Comparison of ENCODE assay signal across 26 cellular contexts in genomic region chr18:41009926-41010325, GRCh38.
"Had no signal": no experiment of that assay in that cellular context is flagged by ENCODE, and none has a peak within 500 bp of the region (broad histone marks: within the 10 kb centered on the region; RNA-seq: fewer than 3 reads in every experiment).

No MANE protein-coding gene starts in this region.

- H3K36me3 ChIP-seq: ascending aorta, cardiac muscle cell, colonic mucosa, SJCRH30 had no signal

- H3K9me3 ChIP-seq: ascending aorta, colonic mucosa, SJCRH30 had no signal

- H3K4me1 ChIP-seq: ascending aorta, colonic mucosa, SJCRH30 had no signal

- H3K27ac ChIP-seq: ascending aorta, cardiac muscle cell, colonic mucosa, PC-9, SJCRH30, SK-N-MC had no signal

- H2AFZ ChIP-seq: PC-9 had no signal

- H3K4me3 ChIP-seq: ascending aorta, cardiac muscle cell, colonic mucosa, PC-9, SJCRH30, SK-N-MC had no signal

- H3K4me2 ChIP-seq: PC-9 had no signal

- DNase-seq: activated CD4-positive, alpha-beta T cell treated with anti-CD3 and anti-CD28 coated beads for 36 hours; activated CD4-positive, alpha-beta T cell treated with anti-CD3 and anti-CD28 coated beads, Interleukin-2, amount 10 ng/mL, durations not matched to agents 7 days and 5 days; activated CD4-positive, alpha-beta T cell treated with anti-CD3 and anti-CD28 coated beads, Interleukin-2, amount 50 U/mL, for 48 hours; activated CD8-positive, alpha-beta T cell treated with anti-CD3 and anti-CD28 coated beads, Interleukin-2, amount 10 ng/mL, durations not matched to agents 7 days and 5 days; activated gamma-delta T cell; activated naive CD4-positive, alpha-beta T cell treated with Interleukin-2 at 50 U/mL for 16 hours; activated naive CD8-positive, alpha-beta T cell treated with anti-CD3 and anti-CD28 coated beads, Interleukin-2, amount 10 ng/mL, durations not matched to agents 7 days and 5 days; activated T-cell treated with anti-CD3 and anti-CD28 coated beads, Interleukin-2, amount 50 U/mL, for 24 hours; amygdala; colonic mucosa; Karpas-422; NCI-H1048; NCI-H146; NCI-H187 treated with DMSO at 0.1 percent for 48 hours; NCI-H2081; NCI-H345; NCI-H524 treated with DMSO at 0.1 percent for 48 hours; NK-92 treated with Interleukin-12 subunit alpha and Interleukin-12 subunit beta, amount 100 ng/mL, for 24 hours; PC-9; Right ventricle myocardium superior; SJCRH30 had no signal

- H3K27me3 ChIP-seq: ascending aorta, cardiac muscle cell, colonic mucosa, SJCRH30 had no signal

- ATAC-seq: activated CD4-positive, alpha-beta T cell treated with anti-CD3 and anti-CD28 coated beads for 36 hours; activated CD4-positive, CD25-positive, alpha-beta regulatory T cell treated with anti-CD3 and anti-CD28 coated beads, Interleukin-2, amount 50 U/mL, for 24 hours; activated CD8-positive, alpha-beta T cell treated with anti-CD3 and anti-CD28 coated beads, Interleukin-2, amount 10 ng/mL, durations not matched to agents 7 days and 5 days; WTC11 had no signal
